Comparison of ENCODE assay signal across 8 cellular contexts in genomic region chr1:114668784-114669561, GRCh38. TPM values are rescaled to one million over a fixed set of nuclear protein-coding genes. Genes with fewer than 3 reads are reported as not detected.
DNase-seq lines count a peak whose midpoint lies in the region; ATAC-seq and TF ChIP-seq lines count a peak whose summit lies in the region.

No MANE protein-coding gene starts in this region.

- ATAC-seq in CD4-positive, alpha-beta T cell (ENCODE audit: poor library complexity), result no peak

- peaks cover 12% of the 10 kb centered on the region for H3K4me1 Mint-ChIP-seq in CD4-positive, alpha-beta T cell (ENCODE audit: low read depth)

- no peaks in the 10 kb centered on the region for H3K9me3 ChIP-seq in CD4-positive, alpha-beta T cell (ENCODE audit: control insufficient read depth, low read length)
- H3K9me3 ChIP-seq in Karpas-422 (ENCODE audit: low read length), result no peaks in the 10 kb centered on the region
- H3K9me3 ChIP-seq in colonic mucosa, result no peaks in the 10 kb centered on the region
- no peaks in the 10 kb centered on the region for H3K9me3 ChIP-seq in muscle layer of duodenum (ENCODE audit: control insufficient read depth in 1 of 2, low read length in 2 of 2)

- H3K9ac ChIP-seq in Karpas-422 (ENCODE audit: low read length), result peak overlapping the region; percentile 54
- H3K9ac ChIP-seq in colonic mucosa (ENCODE audit: low read depth in 2 of 2, low read length in 2 of 2), result peak overlapping the region; percentile 63 to 83

- POLR2A ChIA-PET in CD4-positive, alpha-beta T cell (lab: Charles Lee), result interaction anchor here (0.8 to 2.4 kb wide), 5 partner anchors 9 to 158 kb away, joined by 3 to 10 read pairs (median 4); partner anchors contain the start of genes BCAS2, NRAS, SIKE1 and TRIM33

- H3K9me3 Mint-ChIP-seq in CD4-positive, alpha-beta T cell, result no peaks in the 10 kb centered on the region

- H3K27me3 Mint-ChIP-seq in CD4-positive, alpha-beta T cell, result peaks cover 19% of the 10 kb centered on the region

- H3K27me3 ChIP-seq in CD4-positive, alpha-beta T cell (ENCODE audit: control insufficient read depth, insufficient read depth, low read length), result no peaks in the 10 kb centered on the region
- H3K27me3 ChIP-seq in Karpas-422 (ENCODE audit: low read length) (no peaks in the 10 kb centered on the region), colonic mucosa (no peaks in the 10 kb centered on the region), muscle layer of duodenum (ENCODE audit: low read depth, low read length) (no peaks in the 10 kb centered on the region)

- H3K4me2 ChIP-seq in Karpas-422 (ENCODE audit: low read depth, low read length, poor library complexity, severe bottlenecking), result peak overlapping the region; percentile 83

- no peaks in the 10 kb centered on the region for H3K36me3 ChIP-seq in Karpas-422 (ENCODE audit: insufficient read depth, low read length)
- no peaks in the 10 kb centered on the region for H3K36me3 ChIP-seq in colonic mucosa
- no peaks in the 10 kb centered on the region for H3K36me3 ChIP-seq in muscle layer of duodenum (ENCODE audit: control insufficient read depth in 1 of 2, insufficient read depth in 2 of 2, low read length in 2 of 2)

- H3K79me2 ChIP-seq in Karpas-422 (ENCODE audit: low read length), result no peaks in the 10 kb centered on the region

- peaks cover 4% of the 10 kb centered on the region for H3K36me3 Mint-ChIP-seq in CD4-positive, alpha-beta T cell (ENCODE audit: low read depth)

- H3K4me3 ChIP-seq in Karpas-422 (ENCODE audit: low read length), result peak overlapping the region; percentile 70
- peak overlapping the region; percentile 86 for H3K4me3 ChIP-seq in colonic mucosa
- H3K4me3 ChIP-seq in muscle layer of duodenum (ENCODE audit: low read depth in 1 of 2, low read length in 2 of 2), result peak overlapping the region; percentile 77 to 89

- CTCF ChIA-PET in CD4-positive, alpha-beta T cell (lab: Charles Lee), result no interaction called here

- no peak for TF ChIP-seq CTCF in CD4-positive, alpha-beta T cell (IDR thresholded peaks at IDR 0.05)
- no peak for TF ChIP-seq CTCF in colonic mucosa (IDR thresholded peaks at IDR 0.05)

- H3K4me1 ChIP-seq in Karpas-422 (ENCODE audit: low read length), result peaks cover 13% of the 10 kb centered on the region
- no peaks in the 10 kb centered on the region for H3K4me1 ChIP-seq in colonic mucosa
- no peaks in the 10 kb centered on the region for H3K4me1 ChIP-seq in muscle layer of duodenum (ENCODE audit: control insufficient read depth in 1 of 2, insufficient read depth in 2 of 2, low read length in 2 of 2)

- H2AFZ ChIP-seq in Karpas-422 (ENCODE audit: low read length), result peak overlapping the region; percentile 79

- no peak overlapping the region for H3K27ac Mint-ChIP-seq in CD4-positive, alpha-beta T cell

- H3K27ac ChIP-seq in CD4-positive, alpha-beta T cell (ENCODE audit: low read depth, low read length), result no peak overlapping the region
- no peak overlapping the region for H3K27ac ChIP-seq in Karpas-422 (ENCODE audit: low read length)
- no peak overlapping the region for H3K27ac ChIP-seq in colonic mucosa
- H3K27ac ChIP-seq in muscle layer of duodenum (ENCODE audit: low read length), result no peak overlapping the region

- no peaks in the 10 kb centered on the region for H4K20me1 ChIP-seq in Karpas-422 (ENCODE audit: insufficient read depth, low read depth, low read length)

- H3K9me2 ChIP-seq in Karpas-422 (replicated peaks; ENCODE audit: insufficient read depth, low read length), result no peaks in the 10 kb centered on the region

- peak overlapping the region; percentile 99 for H3K4me3 Mint-ChIP-seq in CD4-positive, alpha-beta T cell

- intact Hi-C loops in CD4-positive, alpha-beta T cell (cut with DNase I, micrococcal nuclease), result no loop called here
- intact Hi-C loops in colonic mucosa (cut with DNase I), result no loop called here

- DNase-seq in CD4-positive, alpha-beta T cell, result no peak
- DNase-seq in Karpas-422, result no peak
- DNase-seq in colonic mucosa, result no peak
- no peak for DNase-seq in NCI-H1092 (lab: John Stamatoyannopoulos, UW)
- DNase-seq in effector CD4-positive, alpha-beta T cell, result no peak
- no peak for DNase-seq in NCI-H1417 (lab: John Stamatoyannopoulos, UW)
- no peak for DNase-seq in nucleus accumbens (lab: John Stamatoyannopoulos, UW)

RNA-seq across cellular contexts. Expression of gene DENND2C, which starts 0.9 kb away (rescaled TPM):
- 1 to 10 TPM; 1.6 to 2.0 TPM for total RNA-seq in CD4-positive, alpha-beta T cell
- 0.11 and 0.60 TPM in 2 replicates for total RNA-seq in Karpas-422 (2014; rRNA removed; shearing (Covaris generic); ENCODE audit: low replicate concordance)
- total RNA-seq in colonic mucosa, result 1 to 10 TPM in 1 of 2 donors, under 1 TPM in 1; 0.84 to 1.3 TPM

RNA-seq across cellular contexts. Expression of gene AMPD1, which starts 26.4 kb away (rescaled TPM):
- total RNA-seq in CD4-positive, alpha-beta T cell, result not detected
- total RNA-seq in Karpas-422 (2014; rRNA removed; shearing (Covaris generic); ENCODE audit: low replicate concordance), result not detected in 2 replicates
- total RNA-seq in colonic mucosa, result 1 to 10 TPM in 1 of 2 donors, under 1 TPM in 1; 0.50 to 1.4 TPM

RNA-seq across cellular contexts. Expression of gene NRAS, which starts 47.6 kb away (rescaled TPM):
- total RNA-seq in CD4-positive, alpha-beta T cell, result 10 to 100 TPM; 28.9 to 30.4 TPM
- 30.6 and 68.0 TPM in 2 replicates for total RNA-seq in Karpas-422 (2014; rRNA removed; shearing (Covaris generic); ENCODE audit: low replicate concordance)
- 10 to 100 TPM; 40.6 to 54.8 TPM for total RNA-seq in colonic mucosa
